ENCODE assay signal across 27 cellular contexts in genomic region chr5:123142206-123142915, GRCh38. TPM values are rescaled to one million over a fixed set of nuclear protein-coding genes. Genes with fewer than 3 reads are reported as not detected.
"Had no signal": no experiment of that assay in that cellular context is flagged by ENCODE, and none has a peak within 500 bp of the region (broad histone marks: within the 10 kb centered on the region; RNA-seq: fewer than 3 reads in every experiment).

No MANE protein-coding gene starts in this region.

- H3K36me3 ChIP-seq: brain microvascular endothelial cell, cardiac muscle cell had no signal

- H3K27ac ChIP-seq: brain microvascular endothelial cell, cardiac muscle cell had no signal

- H3K27me3 ChIP-seq: brain microvascular endothelial cell, cardiac muscle cell had no signal

- ATAC-seq: activated CD8-positive, alpha-beta T cell treated with anti-CD3 and anti-CD28 coated beads, Interleukin-2, amount 10 ng/mL, durations not matched to agents 7 days and 5 days; K562; WTC11 had no signal

- DNase-seq: activated CD4-positive, alpha-beta T cell treated with anti-CD3 and anti-CD28 coated beads for 48 hours; activated CD4-positive, alpha-beta T cell treated with anti-CD3 and anti-CD28 coated beads, Interleukin-2, amount 50 U/mL, for 4 hours; activated CD4-positive, CD25-positive, alpha-beta regulatory T cell treated with anti-CD3 and anti-CD28 coated beads, Interleukin-2, amount 50 U/mL, for 72 hours; activated CD8-positive, alpha-beta memory T cell treated with anti-CD3 and anti-CD28 coated beads, Interleukin-2, amount 50 U/mL, for 48 hours; activated CD8-positive, alpha-beta T cell treated with anti-CD3 and anti-CD28 coated beads, Interleukin-2, amount 10 ng/mL, durations not matched to agents 7 days and 5 days; activated effector memory CD4-positive, alpha-beta T cell treated with Interleukin-2 at 50 U/mL for 16 hours; activated naive CD4-positive, alpha-beta T cell; activated T-cell treated with anti-CD3 and anti-CD28 coated beads, Interleukin-2, amount 50 U/mL, for 1 hour; brain microvascular endothelial cell; Karpas-422; NCI-H1048; NCI-H146; NCI-H187 treated with DMSO at 0.1 percent for 48 hours; NCI-H2081 treated with DMSO at 0.1 percent for 48 hours; NCI-H2171; NCI-H226; NCI-H510A; NCI-H526 treated with DMSO at 0.1 percent for 48 hours; NCI-H82; NK-92 treated with Interleukin-12 subunit alpha and Interleukin-12 subunit beta, amount 100 ng/mL, for 24 hours; OCI-M1; SHP77 had no signal

- H3K4me3 ChIP-seq: cardiac muscle cell, K562 had no signal

RNA-seq across cellular contexts. Expression of gene PRDM6, which starts 53.3 kb away (rescaled TPM):
- total RNA-seq: activated CD8-positive, alpha-beta T cell treated with anti-CD3 and anti-CD28 coated beads, Interleukin-2, amount 10 ng/mL, durations not matched to agents 7 days and 5 days; activated T-helper 1 cell treated with anti-CD3 and anti-CD28 coated beads, Interleukin-12 subunit alpha, Interleukin-12 subunit beta, Interleukin-2, Interleukin-4 antibody, amounts not matched to agents 30 ng/mL and 10 ng/mL and 1 ng/mL, durations not matched to agents 14 hours and 24 hours and 36 hours; SK-MEL-5 had no signal
